Comparison of ENCODE assay signal across 13 cellular contexts in genomic region chr9:77495834-77496671, GRCh38.
A peak's percentile ranks its signal among the peaks of the same experiment; 100 is the strongest.
DNase-seq lines count a peak whose midpoint lies in the region; ATAC-seq and TF ChIP-seq lines count a peak whose summit lies in the region.
"Had no signal": no experiment of that assay in that cellular context is flagged by ENCODE, and none has a peak within 500 bp of the region (broad histone marks: within the 10 kb centered on the region; RNA-seq: fewer than 3 reads in every experiment).

No MANE protein-coding gene starts in this region.

- no peak overlapping the region for H3K4me3 ChIP-seq in lower leg skin (ENCODE audit: low read depth, poor library complexity, severe bottlenecking)
- H3K4me3 ChIP-seq: thoracic aorta had no signal

- no peak for TF ChIP-seq CTCF in foreskin keratinocyte (conservative IDR thresholded peaks at IDR 0.05)
- TF ChIP-seq CTCF in lower leg skin (IDR thresholded peaks at IDR 0.05): no peak

- H3K4me1 ChIP-seq in foreskin keratinocyte: no peaks in the 10 kb centered on the region

- H3K27me3 ChIP-seq in foreskin keratinocyte: no peaks in the 10 kb centered on the region

- H3K27me3 Mint-ChIP-seq in activated CD4-positive, alpha-beta T cell treated with anti-CD3 and anti-CD28 coated beads for 36 hours: no peaks in the 10 kb centered on the region

- H3K27ac Mint-ChIP-seq in activated CD4-positive, alpha-beta T cell treated with anti-CD3 and anti-CD28 coated beads for 36 hours: no peak overlapping the region

- ATAC-seq in foreskin keratinocyte (peak; percentile 57), sciatic nerve (peak; percentile 77), GM19035 (IDR thresholded peaks at IDR 0.05; ENCODE audit: unreplicated experiment) (no peak)
- no peak for ATAC-seq in activated CD4-positive, alpha-beta T cell treated with anti-CD3 and anti-CD28 coated beads for 36 hours

- H3K27ac ChIP-seq in foreskin keratinocyte: no peak overlapping the region
- H3K27ac ChIP-seq: thoracic aorta had no signal

- CTCF ChIA-PET in activated CD4-positive, alpha-beta T cell treated with anti-CD3 and anti-CD28 coated beads for 36 hours (lab: Charles Lee): interaction anchor here (0.7 kb wide), 1 partner anchor 9 kb away, joined by 3 read pairs; no protein-coding TSS in a partner anchor

- DNase-seq in GM03348 (ENCODE audit: low spot score): peak; percentile 79
- peak; percentile 21 for DNase-seq in T1000 (lab: John Stamatoyannopoulos, UW)
- peak in 1 of 2 donors; percentile 47 for DNase-seq in foreskin keratinocyte
- DNase-seq in sciatic nerve (ENCODE audit: low spot score): no peak
- DNase-seq in lower leg skin (ENCODE audit: low spot score in 2 of 2): no peak
- no peak for DNase-seq in activated CD4-positive, alpha-beta T cell treated with anti-CD3 and anti-CD28 coated beads for 36 hours
- DNase-seq in stimulated activated CD4-positive, alpha-beta T cell treated with anti-CD3 and anti-CD28 coated beads, Interleukin-4, amount 100 ng/mL, for 1 hour: no peak
- DNase-seq: DND-41, kidney glomerular epithelial cell, SIG-M5 had no signal

- no peaks in the 10 kb centered on the region for H3K4me1 Mint-ChIP-seq in activated CD4-positive, alpha-beta T cell treated with anti-CD3 and anti-CD28 coated beads for 36 hours
- H3K4me1 Mint-ChIP-seq: central memory CD8-positive, alpha-beta T cell had no signal

- intact Hi-C loops in sciatic nerve (cut with DNase I): no loop called here
- intact Hi-C loops in lower leg skin (cut with DNase I; ENCODE audit: low total_unique reads): no loop called here
- intact Hi-C loops in activated CD4-positive, alpha-beta T cell treated with anti-CD3 and anti-CD28 coated beads for 36 hours (cut with DNase I, micrococcal nuclease): no loop called here

- H3K9me3 Mint-ChIP-seq in activated CD4-positive, alpha-beta T cell treated with anti-CD3 and anti-CD28 coated beads for 36 hours (ENCODE audit: low read depth): peaks cover 2% of the 10 kb centered on the region
- H3K9me3 Mint-ChIP-seq: central memory CD8-positive, alpha-beta T cell had no signal

- POLR2A ChIA-PET in activated CD4-positive, alpha-beta T cell treated with anti-CD3 and anti-CD28 coated beads for 36 hours (lab: Charles Lee): no interaction called here

- WGBS in lower leg skin, 2 donors: 25 to 32% methylated on average over 4 of the region's 4 CpGs

- no peak for TF ChIP-seq POLR2A in lower leg skin (IDR thresholded peaks at IDR 0.05)

- no peaks in the 10 kb centered on the region for H3K36me3 Mint-ChIP-seq in activated CD4-positive, alpha-beta T cell treated with anti-CD3 and anti-CD28 coated beads for 36 hours (ENCODE audit: low read depth)

- no peak overlapping the region for H3K4me3 Mint-ChIP-seq in activated CD4-positive, alpha-beta T cell treated with anti-CD3 and anti-CD28 coated beads for 36 hours
- H3K4me3 Mint-ChIP-seq: central memory CD8-positive, alpha-beta T cell had no signal

Comparison
In these comparisons a context has a peak if more than half of its experiments do, and no peak if none do; other contexts are left out.
1. DNase-seq: peak in GM03348 (single experiment) and T1000 (single experiment); none in sciatic nerve (single experiment), lower leg skin (0 of 2), activated CD4-positive, alpha-beta T cell treated with anti-CD3 and anti-CD28 coated beads for 36 hours (single experiment) and stimulated activated CD4-positive, alpha-beta T cell treated with anti-CD3 and anti-CD28 coated beads, Interleukin-4, amount 100 ng/mL, for 1 hour (single experiment).
2. ATAC-seq: peak in foreskin keratinocyte (single experiment) and sciatic nerve (single experiment); none in activated CD4-positive, alpha-beta T cell treated with anti-CD3 and anti-CD28 coated beads for 36 hours (single experiment) and GM19035 (single experiment).